8 cellular contexts compared by ENCODE assay signal in genomic region chr9:121368692-121369091, GRCh38. TPM values are rescaled to one million over a fixed set of nuclear protein-coding genes. Genes with fewer than 3 reads are reported as not detected.
DNase-seq lines count a peak whose midpoint lies in the region; ATAC-seq, FAIRE-seq and TF ChIP-seq lines count a peak whose summit lies in the region.
"Not testable (repeated sequence)": the region's sequence is repeated elsewhere in the genome, so short reads cannot be mapped to it uniquely, and the experiment has no call there.

No MANE protein-coding gene starts in this region.

- H4K5ac ChIP-seq in H1 (ENCODE audit: insufficient read length, low read depth, low read length), result not testable (repeated sequence)

- H3K27ac ChIP-seq in adrenal gland, result peak overlapping the region in 4 of 5 donors; percentile 0 to 98 (median 90)
- not testable (repeated sequence) for H3K27ac ChIP-seq in H1 (ENCODE audit: low read depth, low read length); iPS-20b (ENCODE audit: low read length)

- H3K79me1 ChIP-seq in H1 (ENCODE audit: low read depth, low read length), result not testable (repeated sequence)

- H3K36me3 Mint-ChIP-seq in HFFc6 (ENCODE audit: low read depth), result peaks cover 30% of the 10 kb centered on the region
- H3K36me3 Mint-ChIP-seq in T-helper 17 cell (ENCODE audit: low read depth); natural killer cell treated with Interleukin-12 subunit alpha and Interleukin-12 subunit beta and Interleukin-15 and Interleukin-18, amount 100 ng/mL, for 72 hours: not testable (repeated sequence)
- H3K36me3 Mint-ChIP-seq in stimulated activated naive CD8-positive, alpha-beta T cell treated with anti-CD3 and anti-CD28 coated beads, Interleukin-15, Interleukin-2, amounts not matched to agents 100 ng/mL and 50 ng/mL, for 24 hours (ENCODE audit: low read depth), result peaks cover 20% of the 10 kb centered on the region

- H2BK15ac ChIP-seq in H1 (ENCODE audit: low read length), result not testable (repeated sequence)

- H3K23ac ChIP-seq in H1 (ENCODE audit: insufficient read length), result not testable (repeated sequence)

- not testable (repeated sequence) for H3K4ac ChIP-seq in H1 (replicated peaks; ENCODE audit: insufficient read length, low read depth, low read length)

- not testable (repeated sequence) for H3K18ac ChIP-seq in H1 (ENCODE audit: extremely low read depth, low read length)

- H2BK20ac ChIP-seq in H1 (ENCODE audit: low read length), result not testable (repeated sequence)

- TF ChIP-seq CTCF in AG10803 (conservative IDR thresholded peaks at IDR 0.05; ENCODE audit: low read length); HFFc6 (IDR thresholded peaks at IDR 0.05); adrenal gland (IDR thresholded peaks at IDR 0.05); H1 (IDR thresholded peaks at IDR 0.05; ENCODE audit: control extremely low read depth in 1 of 3, insufficient read depth in 1 of 3, low read depth in 1 of 3, low read length in 3 of 3): not testable (repeated sequence)

- not testable (repeated sequence) for ATAC-seq in T-helper 17 cell; natural killer cell treated with Interleukin-12 subunit alpha and Interleukin-12 subunit beta and Interleukin-15 and Interleukin-18, amount 100 ng/mL, for 72 hours

- not testable (repeated sequence) for H4K20me1 ChIP-seq in H1 (replicated peaks in 1 of 2; ENCODE audit: control insufficient read depth in 1 of 2, insufficient read depth in 2 of 2, low read length in 2 of 2)

- H3K4me3 ChIP-seq in AG10803 (ENCODE audit: low read length) (peak overlapping the region; percentile 77), adrenal gland (peak overlapping the region in 2 of 4 donors; percentile 51 to 56), H1 (ENCODE audit: extremely low read depth in 1 of 4, insufficient read depth in 2 of 4, low read depth in 3 of 4, low read length in 4 of 4) (peak overlapping the region in 2 of 4 experiments; percentile 64 to 65; a peak in 3 of 8 replicates), iPS-20b (ENCODE audit: low read length) (peak overlapping the region; percentile 70)

- not testable (repeated sequence) for H3K9me3 ChIP-seq in T-helper 17 cell (ENCODE audit: control insufficient read depth, low read length, poor library complexity, severe bottlenecking); adrenal gland (replicated peaks in 1 of 3); H1 (ENCODE audit: insufficient read depth in 2 of 2, low read depth in 1 of 2, low read length in 1 of 2); iPS-20b (ENCODE audit: insufficient read depth, low read depth, low read length)

- not testable (repeated sequence) for H3K36me3 ChIP-seq in adrenal gland (replicated peaks in 1 of 2); H1 (ENCODE audit: control insufficient read depth in 2 of 4, insufficient read depth in 4 of 4, low read length in 3 of 4); iPS-20b (ENCODE audit: insufficient read depth, low read depth, low read length)

- H3K9ac ChIP-seq in H1 (replicated peaks in 1 of 4; ENCODE audit: extremely low read depth in 1 of 4, low read depth in 3 of 4, low read length in 3 of 4); iPS-20b (ENCODE audit: low read depth, low read length): not testable (repeated sequence)

- H2BK120ac ChIP-seq in H1 (replicated peaks; ENCODE audit: low read depth, low read length), result not testable (repeated sequence)

- H3K27ac Mint-ChIP-seq in HFFc6 (peak overlapping the region; percentile 86), T-helper 17 cell (peak overlapping the region; percentile 90)
- peak overlapping the region; percentile 86 to 93 for H3K27ac Mint-ChIP-seq in natural killer cell treated with Interleukin-12 subunit alpha and Interleukin-12 subunit beta and Interleukin-15 and Interleukin-18, amount 100 ng/mL, for 72 hours
- peak overlapping the region; percentile 65 for H3K27ac Mint-ChIP-seq in stimulated activated naive CD8-positive, alpha-beta T cell treated with anti-CD3 and anti-CD28 coated beads, Interleukin-15, Interleukin-2, amounts not matched to agents 100 ng/mL and 50 ng/mL, for 24 hours

- not testable (repeated sequence) for H3K27me3 Mint-ChIP-seq in HFFc6 (ENCODE audit: insufficient read depth); T-helper 17 cell; natural killer cell treated with Interleukin-12 subunit alpha and Interleukin-12 subunit beta and Interleukin-15 and Interleukin-18, amount 100 ng/mL, for 72 hours; stimulated activated naive CD8-positive, alpha-beta T cell treated with anti-CD3 and anti-CD28 coated beads, Interleukin-15, Interleukin-2, amounts not matched to agents 100 ng/mL and 50 ng/mL, for 24 hours

- not testable (repeated sequence) for H3K79me2 ChIP-seq in H1 (ENCODE audit: control insufficient read depth in 1 of 2, insufficient read depth in 2 of 2, low read length in 2 of 2)

- H2AK5ac ChIP-seq in H1 (ENCODE audit: low read depth, low read length), result not testable (repeated sequence)

- not testable (repeated sequence) for H2BK5ac ChIP-seq in H1 (ENCODE audit: low read depth, low read length)

- H4K8ac ChIP-seq in H1 (ENCODE audit: extremely low read depth, insufficient read depth, low read length), result not testable (repeated sequence)

- intact Hi-C loops in adrenal gland (cut with DNase I), result not testable (repeated sequence)

- not testable (repeated sequence) for H3K56ac ChIP-seq in H1 (replicated peaks; ENCODE audit: insufficient read length, low read depth, low read length)

- WGBS in adrenal gland, 4 donors, result 64 to 71% (median 68%) methylated on average over 10 of the region's 10 CpGs
- 83% methylated on average over 10 of the region's 10 CpGs; no CpG with 5 or more reads in 1 of the 2 experiments for WGBS in H1 (ENCODE audit: extremely low coverage in 1 of 2, insufficient coverage in 1 of 2, insufficient read length in 1 of 2, insufficient replicate concordance in 2 of 2, low coverage in 1 of 2, low lambda C conversion rate in 2 of 2, missing lambda C conversion rate in 1 of 2), 2 experiments

- H3K23me2 ChIP-seq in H1 (ENCODE audit: low read depth, low read length), result not testable (repeated sequence)

- POLR2A ChIA-PET in H1 (lab: Charles Lee; ENCODE audit: partially characterized antibody), result interaction anchor here (0.7 to 1.2 kb wide), 3 partner anchors 11 to 30 kb away, joined by 3 to 4 read pairs (median 3); no protein-coding TSS in a partner anchor

- H4K91ac ChIP-seq in H1 (replicated peaks; ENCODE audit: insufficient read length, low read length), result not testable (repeated sequence)

- H3K4me2 ChIP-seq in H1 (ENCODE audit: insufficient read depth in 1 of 2, low read depth in 2 of 2, low read length in 2 of 2), result peak overlapping the region; percentile 84 to 89

- not testable (repeated sequence) for H2AFZ ChIP-seq in H1 (ENCODE audit: low read length)

- not testable (repeated sequence) for TF ChIP-seq EP300 in H1 (IDR thresholded peaks at IDR 0.05; ENCODE audit: borderline replicate concordance in 1 of 2, low read depth in 2 of 2, low read length in 2 of 2)

- not testable (repeated sequence) for TF ChIP-seq POLR2A in adrenal gland (IDR thresholded peaks at IDR 0.05); H1 (IDR thresholded peaks at IDR 0.05; ENCODE audit: control extremely low read depth in 1 of 2, low read depth in 2 of 2, low read length in 2 of 2)

- not testable (repeated sequence) for H3K14ac ChIP-seq in H1 (ENCODE audit: insufficient read length)

- peaks cover 42 to 78% of the 10 kb centered on the region in 2 donors for H3K4me1 ChIP-seq in adrenal gland (replicated peaks in 1 of 2)
- not testable (repeated sequence) for H3K4me1 ChIP-seq in H1 (replicated peaks in 1 of 4; ENCODE audit: control insufficient read depth in 3 of 4, insufficient read depth in 4 of 4, low read length in 3 of 4)
- peaks cover 14% of the 10 kb centered on the region for H3K4me1 ChIP-seq in iPS-20b (ENCODE audit: insufficient read depth, low read length)

- H3K4me1 Mint-ChIP-seq in HFFc6 (ENCODE audit: low read depth), result peaks cover 91% of the 10 kb centered on the region
- H3K4me1 Mint-ChIP-seq in T-helper 17 cell, result peaks cover 38% of the 10 kb centered on the region
- H3K4me1 Mint-ChIP-seq in natural killer cell treated with Interleukin-12 subunit alpha and Interleukin-12 subunit beta and Interleukin-15 and Interleukin-18, amount 100 ng/mL, for 72 hours (ENCODE audit: low read depth in 2 of 2), result peaks cover 62 to 82% of the 10 kb centered on the region in 2 donors
- peaks cover 64% of the 10 kb centered on the region for H3K4me1 Mint-ChIP-seq in stimulated activated naive CD8-positive, alpha-beta T cell treated with anti-CD3 and anti-CD28 coated beads, Interleukin-15, Interleukin-2, amounts not matched to agents 100 ng/mL and 50 ng/mL, for 24 hours (ENCODE audit: low read depth)

- not testable (repeated sequence) for H2BK12ac ChIP-seq in H1 (ENCODE audit: low read depth, low read length)

- CTCF ChIA-PET in H1 (lab: Charles Lee; ENCODE audit: partially characterized antibody), result interaction anchor here (0.7 to 1.2 kb wide), 5 partner anchors 10 to 49 kb away, joined by 3 to 4 read pairs (median 3); no protein-coding TSS in a partner anchor

- not testable (repeated sequence) for H3K27me3 ChIP-seq in adrenal gland
- H3K27me3 ChIP-seq in H1 (replicated peaks in 1 of 4; ENCODE audit: control insufficient read depth in 3 of 4, extremely low read depth in 1 of 4, insufficient read depth in 3 of 4, low read length in 3 of 4) (peaks cover 0 to 13% (median 9%) of the 10 kb centered on the region in 4 experiments; a peak in 3 of 7 replicates), iPS-20b (ENCODE audit: insufficient read depth, low read length) (peaks cover 15% of the 10 kb centered on the region; the same call in 1 of the 2 replicates)

- not testable (repeated sequence) for DNase-seq in AG10803 (ENCODE audit: low read depth); HFFc6; T-helper 17 cell; adrenal gland; H1 (ENCODE audit: low read depth in 1 of 2, low spot score in 2 of 2)
- DNase-seq in natural killer cell treated with Interleukin-12 subunit alpha and Interleukin-12 subunit beta and Interleukin-15 and Interleukin-18, amount 100 ng/mL, for 72 hours (ENCODE audit: low spot score), result peak; percentile 68

- not testable (repeated sequence) for H3K9me3 Mint-ChIP-seq in HFFc6; natural killer cell treated with Interleukin-12 subunit alpha and Interleukin-12 subunit beta and Interleukin-15 and Interleukin-18, amount 100 ng/mL, for 72 hours; stimulated activated naive CD8-positive, alpha-beta T cell treated with anti-CD3 and anti-CD28 coated beads, Interleukin-15, Interleukin-2, amounts not matched to agents 100 ng/mL and 50 ng/mL, for 24 hours

- not testable (repeated sequence) for TF ChIP-seq RAD21 in H1 (IDR thresholded peaks at IDR 0.05 in 1 of 2, conservative IDR thresholded peaks at IDR 0.05 in 1 of 2; ENCODE audit: low read depth in 2 of 2, low read length in 2 of 2)

- peak overlapping the region; percentile 86 for H3K4me3 Mint-ChIP-seq in HFFc6
- H3K4me3 Mint-ChIP-seq in T-helper 17 cell, result peak overlapping the region; percentile 95
- peak overlapping the region; percentile 86 for H3K4me3 Mint-ChIP-seq in natural killer cell treated with Interleukin-12 subunit alpha and Interleukin-12 subunit beta and Interleukin-15 and Interleukin-18, amount 100 ng/mL, for 72 hours
- H3K4me3 Mint-ChIP-seq in stimulated activated naive CD8-positive, alpha-beta T cell treated with anti-CD3 and anti-CD28 coated beads, Interleukin-15, Interleukin-2, amounts not matched to agents 100 ng/mL and 50 ng/mL, for 24 hours, result peak overlapping the region; percentile 88

- FAIRE-seq in H1 (lab: Jason Lieb, UNC), result not testable (repeated sequence)

RNA-seq across cellular contexts. Expression of gene STOM, which starts 1.4 kb away (rescaled TPM):
- 100 to 1,000 TPM in 5 of 6 experiments, 10 to 100 TPM in 1; 85.4 to 151 (median 138) TPM for total RNA-seq in HFFc6 (2021; fragmentation: NEBNext Ultra II Directional; extraction: Animal tissue kit (Norgen Biotek cat#: 25700))
- total RNA-seq in T-helper 17 cell, result 100 to 1,000 TPM in 1 of 2 donors, 10 to 100 TPM in 1; 77.9 to 115 TPM
- total RNA-seq in adrenal gland, result 100 to 1,000 TPM; 182 to 427 (median 220) TPM
- polyA plus RNA-seq in adrenal gland, result 100 to 1,000 TPM; 134 to 191 (median 158) TPM
- total RNA-seq in H1 (2021; fragmentation: NEBNext Ultra II Directional; extraction: Animal tissue kit (Norgen Biotek cat#: 25700)), result 58.1 and 60.4 TPM in 2 replicates
- polyA plus RNA-seq in H1 (2011; rRNA removed), result 20.5 and 25.2 TPM in 2 replicates
- polyA plus RNA-seq in H1 (2011; cell fraction: cytosol; rRNA removed), result 30.4 TPM
- polyA plus RNA-seq in H1 (2011; cell fraction: nucleus; rRNA removed), result 10.9 TPM
- 18.9 to 25.1 TPM (median 22.1 TPM) in 4 replicates for polyA plus RNA-seq in H1 (2012, experiment 1 of 2)
- polyA plus RNA-seq in H1 (2012, experiment 2 of 2), result 10.1 TPM
- 22.8 TPM for polyA plus RNA-seq in H1 (2013, experiment 1 of 2)
- 32.2 TPM for polyA plus RNA-seq in H1 (2013, experiment 2 of 2)
- 23.4 and 25.4 TPM in 2 replicates for polyA minus RNA-seq in H1 (2011; rRNA and poly(A)+ RNA removed)
- 29.1 TPM for polyA minus RNA-seq in H1 (2011; cell fraction: cytosol; rRNA and poly(A)+ RNA removed)
- 14.4 TPM for polyA minus RNA-seq in H1 (2011; cell fraction: nucleus; rRNA and poly(A)+ RNA removed)
- 100 to 1,000 TPM in 1 of 2 donors, 10 to 100 TPM in 1; 99.4 to 321 TPM for total RNA-seq in natural killer cell treated with Interleukin-12 subunit alpha and Interleukin-12 subunit beta and Interleukin-15 and Interleukin-18, amount 100 ng/mL, for 72 hours
